9 cellular contexts compared by ENCODE assay signal in the genomic region with DNA sequence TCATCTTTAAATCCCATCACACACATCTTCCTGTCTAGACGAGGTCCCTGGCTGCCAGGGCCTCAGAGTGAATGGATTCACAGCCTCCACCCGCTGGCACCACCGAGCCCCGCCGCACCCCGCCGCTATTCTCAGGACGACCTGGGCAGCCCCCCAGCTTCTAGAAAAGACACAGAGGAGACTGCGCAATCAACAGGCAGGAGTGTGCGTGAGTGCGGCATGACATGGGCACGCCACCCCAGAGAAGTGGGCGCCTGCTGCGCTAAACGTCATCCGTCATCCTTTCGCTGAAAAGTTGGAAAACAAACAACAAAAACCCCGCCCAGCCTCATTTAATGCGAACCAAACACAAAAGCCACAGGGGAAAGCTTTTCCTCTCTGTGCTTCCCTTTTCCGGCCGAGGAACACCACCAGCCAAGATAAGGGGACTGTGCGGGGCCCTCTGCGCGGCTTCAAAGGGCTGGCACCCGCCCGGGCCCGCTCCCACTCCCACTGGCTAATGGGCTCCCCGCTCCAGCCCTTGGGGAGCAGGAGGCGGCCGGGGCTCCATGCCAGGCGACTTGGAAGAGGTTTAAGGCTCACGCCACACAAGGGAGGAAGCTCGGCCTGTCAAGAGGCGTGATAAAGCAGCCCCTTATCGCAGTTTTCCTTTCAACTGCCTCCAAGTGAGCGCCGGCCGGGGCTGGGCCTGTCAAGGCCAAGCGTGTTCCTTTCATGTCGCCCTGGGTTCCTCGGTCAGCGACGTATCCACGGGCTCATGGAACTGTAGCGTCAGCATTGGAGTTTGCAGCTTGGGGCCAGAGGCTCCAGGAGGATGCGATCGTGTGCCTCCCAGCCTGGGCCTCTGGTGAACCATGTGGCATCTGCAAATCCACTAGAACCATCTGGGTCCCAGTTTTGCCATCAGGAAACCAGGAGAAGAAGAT. TPM values are rescaled to one million over a fixed set of nuclear protein-coding genes. Genes with fewer than 3 reads are reported as not detected.
DNase-seq lines count a peak whose midpoint lies in the region; ATAC-seq and TF ChIP-seq lines count a peak whose summit lies in the region.
"Had no signal": no experiment of that assay in that cellular context is flagged by ENCODE, and none has a peak within 500 bp of the region (broad histone marks: within the 10 kb centered on the region; RNA-seq: fewer than 3 reads in every experiment).

No MANE protein-coding gene starts in this region.

- ATAC-seq in heart left ventricle (peak; percentile 75 to 93 (median 92)), psoas muscle (peak in 3 of 4 donors; percentile 34 to 56 (median 56)), GM21390 (IDR thresholded peaks at IDR 0.05; ENCODE audit: unreplicated experiment) (no peak), HG03354 (IDR thresholded peaks at IDR 0.05; ENCODE audit: poor library complexity, severe bottlenecking, unreplicated experiment) (no peak), HG03469 (IDR thresholded peaks at IDR 0.05; ENCODE audit: unreplicated experiment) (no peak)

- H3K27ac ChIP-seq in heart left ventricle (peak overlapping the region in 8 of 12 donors; percentile 11 to 62 (median 50)), psoas muscle (no peak overlapping the region)

- TF ChIP-seq CTCF in heart left ventricle (IDR thresholded peaks at IDR 0.05) (no peak), psoas muscle (IDR thresholded peaks at IDR 0.05) (no peak)

- intact Hi-C loops in heart left ventricle (cut with DNase I): loop anchor here in 3 of 10 donors (5.0 to 10.0 kb wide), 4 partner anchors 58 to 108 kb away; no protein-coding TSS in a partner anchor
- intact Hi-C loops in psoas muscle (cut with DNase I): no loop called here

- peak in 1 of 2 donors; percentile 12 for TF ChIP-seq POLR2A in heart left ventricle (IDR thresholded peaks at IDR 0.05)

- H3K27me3 ChIP-seq in heart left ventricle (no peaks in the 10 kb centered on the region), psoas muscle (ENCODE audit: insufficient read depth in 3 of 3, low read length in 2 of 3) (no peaks in the 10 kb centered on the region)

- 5 to 12% (median 10%) methylated on average over 38 to 47 of the region's 47 CpGs for WGBS in heart left ventricle, 4 donors
- WGBS in psoas muscle, 3 donors: 62 to 71% (median 63%) methylated on average over 47 of the region's 47 CpGs

- H3K36me3 ChIP-seq in heart left ventricle (no peaks in the 10 kb centered on the region), psoas muscle (ENCODE audit: insufficient read depth in 1 of 2, low read depth in 1 of 2) (no peaks in the 10 kb centered on the region)

- H3K9me3 ChIP-seq in heart left ventricle (no peaks in the 10 kb centered on the region), psoas muscle (no peaks in the 10 kb centered on the region)

- H3K4me3 ChIP-seq in heart left ventricle (peak overlapping the region in 11 of 12 donors; percentile 11 to 53 (median 40)), psoas muscle (peak overlapping the region; percentile 37)

- H3K4me1 ChIP-seq in heart left ventricle: peaks cover 0 to 51% (median 24%) of the 10 kb centered on the region in 12 donors
- H3K4me1 ChIP-seq in psoas muscle: peaks cover 4% of the 10 kb centered on the region

- peak; percentile 78 for DNase-seq in GDM1 (lab: John Stamatoyannopoulos, UW)
- DNase-seq in UCSD-AML1 (lab: John Stamatoyannopoulos, UW; ENCODE audit: unreplicated experiment): peak; percentile 90
- peak; percentile 70 to 85 (median 83) for DNase-seq in heart left ventricle
- peak; percentile 61 to 74 for DNase-seq in psoas muscle
- DNase-seq in SHP77 treated with DMSO at 0.1 percent for 48 hours (lab: John Stamatoyannopoulos, UW): no peak
- DNase-seq: NCI-H2029 treated with DMSO at 0.1 percent for 48 hours had no signal

RNA-seq across cellular contexts. Expression of a gene that starts 50.1 kb away (rescaled TPM):
- total RNA-seq in heart left ventricle (1 to 10 TPM in 8 of 9 donors, under 1 TPM in 1; 0.83 to 7.6 (median 3.8) TPM), psoas muscle (1 to 10 TPM in 3 of 4 donors, under 1 TPM in 1; 0.64 to 3.1 (median 2.1) TPM)
- polyA plus RNA-seq in heart left ventricle (1 to 10 TPM in 1 of 2 donors, under 1 TPM in 1; 0.76 to 1.7 TPM), psoas muscle (under 1 TPM; 0.18 to 0.64 (median 0.48) TPM)

Comparison
In these comparisons a context has a peak if more than half of its experiments do, and no peak if none do; other contexts are left out.
1. ATAC-seq: peak in heart left ventricle (4 of 4) and psoas muscle (3 of 4); none in GM21390 (single experiment), HG03354 (single experiment) and HG03469 (single experiment).